Comparison of ENCODE assay signal across 10 cellular contexts in the genomic region with DNA sequence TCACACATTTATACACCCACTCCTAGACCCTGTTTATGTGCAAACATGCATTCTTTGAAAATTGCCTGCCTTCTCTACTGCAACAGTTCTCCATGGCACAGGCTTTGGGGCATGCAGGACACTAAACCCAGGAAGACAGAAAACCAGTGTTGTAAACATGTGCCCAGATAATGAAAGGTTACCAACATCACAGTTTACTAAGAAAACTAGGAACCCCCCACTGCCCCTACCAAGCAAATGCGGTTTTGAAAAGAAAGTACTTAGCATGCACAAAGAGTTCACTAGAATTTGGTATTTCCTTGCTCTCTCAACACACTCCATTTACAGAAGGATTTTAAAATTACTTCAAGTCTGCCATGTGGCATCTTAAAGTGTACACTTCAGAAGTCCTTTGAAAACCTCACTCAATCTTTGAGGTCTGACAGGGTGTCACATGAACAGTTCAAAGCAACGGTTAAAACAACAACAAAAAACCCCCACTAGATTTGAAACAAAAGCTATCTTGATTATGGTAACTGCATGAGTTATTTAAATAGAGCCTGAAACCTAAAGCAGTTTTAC.
A peak's percentile ranks its signal among the peaks of the same experiment; 100 is the strongest.
DNase-seq lines count a peak whose midpoint lies in the region; ATAC-seq lines count a peak whose summit lies in the region.
"Had no signal": no experiment of that assay in that cellular context is flagged by ENCODE, and none has a peak within 500 bp of the region (broad histone marks: within the 10 kb centered on the region; RNA-seq: fewer than 3 reads in every experiment).

No MANE protein-coding gene starts in this region.

- H3K4me3 Mint-ChIP-seq in activated CD8-positive, alpha-beta T cell treated with anti-CD3 and anti-CD28 coated beads, Interleukin-2, amount 10 ng/mL, durations not matched to agents 7 days and 5 days: peak overlapping the region; percentile 60
- H3K4me3 Mint-ChIP-seq in stimulated activated effector memory CD8-positive, alpha-beta T cell treated with anti-CD3 and anti-CD28 coated beads, Interleukin-12 subunit alpha, Interleukin-12 subunit beta, amount 100 ng/mL, for 72 hours: peak overlapping the region; percentile 61

- CTCF ChIA-PET in activated CD8-positive, alpha-beta T cell treated with anti-CD3 and anti-CD28 coated beads, Interleukin-2, amount 10 ng/mL, durations not matched to agents 7 days and 5 days (lab: Charles Lee): interaction anchor here (0.6 to 8.1 kb wide), 8 partner anchors 12 to 280 kb away, joined by 3 to 93 read pairs (median 4); no protein-coding TSS in a partner anchor

- H3K9me3 Mint-ChIP-seq in activated CD8-positive, alpha-beta T cell treated with anti-CD3 and anti-CD28 coated beads, Interleukin-2, amount 10 ng/mL, durations not matched to agents 7 days and 5 days (ENCODE audit: insufficient read depth): no peaks in the 10 kb centered on the region
- no peaks in the 10 kb centered on the region for H3K9me3 Mint-ChIP-seq in stimulated activated effector memory CD8-positive, alpha-beta T cell treated with anti-CD3 and anti-CD28 coated beads, Interleukin-12 subunit alpha, Interleukin-12 subunit beta, amount 100 ng/mL, for 72 hours

- H3K36me3 Mint-ChIP-seq in activated CD8-positive, alpha-beta T cell treated with anti-CD3 and anti-CD28 coated beads, Interleukin-2, amount 10 ng/mL, durations not matched to agents 7 days and 5 days (ENCODE audit: low read depth): peaks cover 62% of the 10 kb centered on the region
- peaks cover 72% of the 10 kb centered on the region for H3K36me3 Mint-ChIP-seq in stimulated activated effector memory CD8-positive, alpha-beta T cell treated with anti-CD3 and anti-CD28 coated beads, Interleukin-12 subunit alpha, Interleukin-12 subunit beta, amount 100 ng/mL, for 72 hours

- POLR2A ChIA-PET in activated CD8-positive, alpha-beta T cell treated with anti-CD3 and anti-CD28 coated beads, Interleukin-2, amount 10 ng/mL, durations not matched to agents 7 days and 5 days (lab: Charles Lee): interaction anchor here (0.5 to 1.8 kb wide), 8 partner anchors 9 to 279 kb away, joined by 3 to 8 read pairs (median 4); partner anchors contain the start of gene ATXN1

- peaks cover 82% of the 10 kb centered on the region for H3K4me1 Mint-ChIP-seq in activated CD8-positive, alpha-beta T cell treated with anti-CD3 and anti-CD28 coated beads, Interleukin-2, amount 10 ng/mL, durations not matched to agents 7 days and 5 days (ENCODE audit: low read depth)
- peaks cover 85% of the 10 kb centered on the region for H3K4me1 Mint-ChIP-seq in stimulated activated effector memory CD8-positive, alpha-beta T cell treated with anti-CD3 and anti-CD28 coated beads, Interleukin-12 subunit alpha, Interleukin-12 subunit beta, amount 100 ng/mL, for 72 hours

- peak; percentile 54 for DNase-seq in activated CD8-positive, alpha-beta T cell treated with anti-CD3 and anti-CD28 coated beads, Interleukin-2, amount 10 ng/mL, durations not matched to agents 7 days and 5 days
- peak in 1 of 2 donors; percentile 72 for DNase-seq in stimulated activated effector memory CD8-positive, alpha-beta T cell treated with anti-CD3 and anti-CD28 coated beads, Interleukin-12 subunit alpha, Interleukin-12 subunit beta, amount 100 ng/mL, for 72 hours (ENCODE audit: low spot score in 2 of 2)
- DNase-seq in Ammon's horn (ENCODE audit: low spot score): no peak
- no peak for DNase-seq in SW 1271 (lab: John Stamatoyannopoulos, UW)
- DNase-seq in NCI-H2107 (lab: John Stamatoyannopoulos, UW): no peak
- DNase-seq: IMR-90; stimulated activated CD4-positive, alpha-beta T cell treated with anti-CD3 and anti-CD28 coated beads, Interleukin-2, amount 100 ng/mL, for 48 hours; tibial artery had no signal

- peak overlapping the region; percentile 93 for H3K27ac Mint-ChIP-seq in activated CD8-positive, alpha-beta T cell treated with anti-CD3 and anti-CD28 coated beads, Interleukin-2, amount 10 ng/mL, durations not matched to agents 7 days and 5 days
- peak overlapping the region; percentile 88 for H3K27ac Mint-ChIP-seq in stimulated activated effector memory CD8-positive, alpha-beta T cell treated with anti-CD3 and anti-CD28 coated beads, Interleukin-12 subunit alpha, Interleukin-12 subunit beta, amount 100 ng/mL, for 72 hours

- H3K27me3 Mint-ChIP-seq in activated CD8-positive, alpha-beta T cell treated with anti-CD3 and anti-CD28 coated beads, Interleukin-2, amount 10 ng/mL, durations not matched to agents 7 days and 5 days (ENCODE audit: low read depth): no peaks in the 10 kb centered on the region

- peak; percentile 54 for ATAC-seq in GM18858 (IDR thresholded peaks at IDR 0.05; ENCODE audit: unreplicated experiment)
- ATAC-seq in HG02759 (IDR thresholded peaks at IDR 0.05; ENCODE audit: unreplicated experiment): peak; percentile 62
- peak; percentile 64 for ATAC-seq in activated CD8-positive, alpha-beta T cell treated with anti-CD3 and anti-CD28 coated beads, Interleukin-2, amount 10 ng/mL, durations not matched to agents 7 days and 5 days
- ATAC-seq in stimulated activated effector memory CD8-positive, alpha-beta T cell treated with anti-CD3 and anti-CD28 coated beads, Interleukin-12 subunit alpha, Interleukin-12 subunit beta, amount 100 ng/mL, for 72 hours: peak; percentile 73
